Comparison of ENCODE assay signal across 28 cellular contexts in genomic region chr6:5384276-5384675, GRCh38.
"Had no signal": no experiment of that assay in that cellular context is flagged by ENCODE, and none has a peak within 500 bp of the region (broad histone marks: within the 10 kb centered on the region; RNA-seq: fewer than 3 reads in every experiment).

No MANE protein-coding gene starts in this region.

- H3K9me3 ChIP-seq: ascending aorta, MG63, SJCRH30 had no signal

- H3K27ac ChIP-seq: ascending aorta, cardiac muscle cell, PC-9, SJCRH30, SK-N-MC had no signal

- H3K36me3 ChIP-seq: ascending aorta, cardiac muscle cell, MG63, SJCRH30 had no signal

- H3K4me3 ChIP-seq: ascending aorta, cardiac muscle cell, MG63, PC-9, SJCRH30, SK-N-MC had no signal

- H3K4me1 ChIP-seq: ascending aorta, SJCRH30 had no signal

- H3K4me2 ChIP-seq: PC-9 had no signal

- H3K4me3 Mint-ChIP-seq: activated CD4-positive, alpha-beta T cell treated with anti-CD3 and anti-CD28 coated beads, Interleukin-2, amount 10 ng/mL, durations not matched to agents 24 days and 14 days; activated CD8-positive, alpha-beta T cell treated with anti-CD3 and anti-CD28 coated beads for 36 hours; activated naive CD4-positive, alpha-beta T cell treated with anti-CD3 and anti-CD28 coated beads, Interleukin-2, amount 50 U/mL, for 24 hours; activated naive CD8-positive, alpha-beta T cell treated with anti-CD3 and anti-CD28 coated beads, Interleukin-2, amount 10 ng/mL, durations not matched to agents 7 days and 5 days; activated T-cell treated with anti-CD3 and anti-CD28 coated beads, Interleukin-2, amount 50 U/mL, for 24 hours; central memory CD8-positive, alpha-beta T cell had no signal

- H3K4me1 Mint-ChIP-seq: activated CD4-positive, alpha-beta T cell treated with anti-CD3 and anti-CD28 coated beads, Interleukin-2, amount 10 ng/mL, durations not matched to agents 24 days and 14 days; activated naive CD8-positive, alpha-beta T cell treated with anti-CD3 and anti-CD28 coated beads, Interleukin-2, amount 10 ng/mL, durations not matched to agents 7 days and 5 days had no signal

- H3K27ac Mint-ChIP-seq: activated CD4-positive, alpha-beta T cell treated with anti-CD3 and anti-CD28 coated beads, Interleukin-2, amount 10 ng/mL, durations not matched to agents 24 days and 14 days; activated CD8-positive, alpha-beta T cell treated with anti-CD3 and anti-CD28 coated beads for 36 hours; activated naive CD4-positive, alpha-beta T cell treated with anti-CD3 and anti-CD28 coated beads, Interleukin-2, amount 50 U/mL, for 24 hours; activated naive CD8-positive, alpha-beta T cell treated with anti-CD3 and anti-CD28 coated beads, Interleukin-2, amount 10 ng/mL, durations not matched to agents 7 days and 5 days; activated T-cell treated with anti-CD3 and anti-CD28 coated beads, Interleukin-2, amount 50 U/mL, for 24 hours; activated T-helper 2 cell treated with anti-CD3 and anti-CD28 coated beads, Interferon-gamma antibody, Interleukin-2, Interleukin-4, amounts not matched to agents 10 μg/mL and 5 μg/mL and 100 μg/mL, durations not matched to agents 14 hours and 24 hours and 36 hours had no signal

- H2AFZ ChIP-seq: PC-9 had no signal

- H3K9me3 Mint-ChIP-seq: activated CD4-positive, alpha-beta T cell treated with anti-CD3 and anti-CD28 coated beads, Interleukin-2, amount 10 ng/mL, durations not matched to agents 24 days and 14 days; activated CD8-positive, alpha-beta T cell treated with anti-CD3 and anti-CD28 coated beads for 36 hours; activated naive CD4-positive, alpha-beta T cell treated with anti-CD3 and anti-CD28 coated beads, Interleukin-2, amount 50 U/mL, for 24 hours; activated naive CD8-positive, alpha-beta T cell treated with anti-CD3 and anti-CD28 coated beads, Interleukin-2, amount 10 ng/mL, durations not matched to agents 7 days and 5 days; activated T-cell treated with anti-CD3 and anti-CD28 coated beads, Interleukin-2, amount 50 U/mL, for 24 hours; activated T-helper 2 cell treated with anti-CD3 and anti-CD28 coated beads, Interferon-gamma antibody, Interleukin-2, Interleukin-4, amounts not matched to agents 10 μg/mL and 5 μg/mL and 100 μg/mL, durations not matched to agents 14 hours and 24 hours and 36 hours; central memory CD8-positive, alpha-beta T cell had no signal

- DNase-seq: activated CD4-positive, alpha-beta T cell treated with anti-CD3 and anti-CD28 coated beads, Interleukin-2, amount 10 ng/mL, durations not matched to agents 24 days and 14 days; activated CD4-positive, alpha-beta T cell treated with anti-CD3 and anti-CD28 coated beads, Interleukin-2, amount 50 U/mL, for 4 hours; activated CD8-positive, alpha-beta T cell treated with anti-CD3 and anti-CD28 coated beads for 36 hours; activated gamma-delta T cell; activated naive CD4-positive, alpha-beta T cell treated with Interleukin-2 at 50 U/mL for 16 hours; activated naive CD8-positive, alpha-beta T cell treated with anti-CD3 and anti-CD28 coated beads, Interleukin-2, amount 10 ng/mL, durations not matched to agents 7 days and 5 days; activated T-cell treated with anti-CD3 and anti-CD28 coated beads, Interleukin-2, amount 50 U/mL, for 24 hours; amygdala; Kasumi-1; KG1; MG63; NCI-H1048; NCI-H1436 treated with DMSO at 0.1 percent for 48 hours; NCI-H1694 treated with DMSO at 0.1 percent for 48 hours; NCI-H2029; NCI-H345; NCI-H524 treated with DMSO at 0.1 percent for 48 hours; NK-92 treated with Interleukin-12 subunit alpha and Interleukin-12 subunit beta, amount 100 ng/mL, for 24 hours; PC-9; SHP77; SJCRH30; T1000 had no signal

- H3K27me3 ChIP-seq: ascending aorta, cardiac muscle cell, MG63, SJCRH30 had no signal

- ATAC-seq: activated CD8-positive, alpha-beta T cell treated with anti-CD3 and anti-CD28 coated beads for 36 hours had no signal

- H3K27me3 Mint-ChIP-seq: activated CD4-positive, alpha-beta T cell treated with anti-CD3 and anti-CD28 coated beads, Interleukin-2, amount 10 ng/mL, durations not matched to agents 24 days and 14 days; activated CD8-positive, alpha-beta T cell treated with anti-CD3 and anti-CD28 coated beads for 36 hours; activated naive CD4-positive, alpha-beta T cell treated with anti-CD3 and anti-CD28 coated beads, Interleukin-2, amount 50 U/mL, for 24 hours; activated naive CD8-positive, alpha-beta T cell treated with anti-CD3 and anti-CD28 coated beads, Interleukin-2, amount 10 ng/mL, durations not matched to agents 7 days and 5 days; activated T-cell treated with anti-CD3 and anti-CD28 coated beads, Interleukin-2, amount 50 U/mL, for 24 hours; central memory CD8-positive, alpha-beta T cell had no signal
